1 cellular context compared by ENCODE assay signal in the genomic region with DNA sequence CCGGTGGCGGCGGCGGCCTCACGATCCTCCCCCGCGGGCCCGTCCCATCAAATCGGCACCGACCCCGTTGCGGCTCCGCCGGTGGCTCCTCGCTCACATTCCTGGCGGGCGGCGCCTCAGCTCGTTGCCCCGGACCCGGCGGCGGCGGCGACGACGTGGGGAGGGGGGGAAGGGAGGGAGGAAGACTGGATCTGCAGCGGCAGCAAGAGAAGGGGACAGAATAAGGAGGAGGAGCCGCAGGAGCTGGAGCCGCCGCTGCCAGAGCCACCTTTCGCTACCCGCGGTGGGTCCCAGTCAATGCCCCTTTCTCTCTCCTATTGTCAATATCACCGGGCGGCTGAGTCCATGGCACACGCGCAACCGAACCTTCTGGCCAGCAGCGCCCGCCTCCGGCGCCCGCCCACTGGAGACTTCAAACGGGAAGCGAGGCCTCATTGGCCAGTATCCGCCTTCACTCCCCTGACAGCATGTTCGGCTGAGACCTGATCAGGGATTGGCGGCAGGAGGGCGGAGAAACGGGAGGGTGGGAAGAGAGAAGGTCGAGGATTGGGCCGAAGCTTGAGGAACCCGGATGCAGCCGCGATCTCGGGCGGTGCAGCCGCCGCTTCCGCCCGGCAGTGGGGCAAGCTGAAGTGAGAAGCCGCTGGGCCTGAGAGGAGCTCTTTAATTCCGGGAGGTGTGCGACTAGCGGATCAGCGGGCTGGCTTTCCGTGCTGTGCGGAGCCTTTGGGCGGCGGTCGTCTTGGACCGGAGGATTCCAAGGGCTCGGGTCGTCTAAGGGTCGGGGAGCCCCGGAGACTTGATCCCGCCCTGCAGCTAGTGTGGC.
TF ChIP-seq lines count a peak whose summit lies in the region.

A gene (minus strand): TSS at position 378 of the 826 bp plus-strand sequence. CDS start 3,692 bp downstream, outside the sequence.

TF ChIP-seq in HepG2, 621 proteins besides CTCF, POLR2A, EP300 and RAD21 (continued from another document and continues in another):
- TF ChIP-seq ZNF891 (CRISPR knock-in tag; IDR thresholded peaks at IDR 0.05) (peak; percentile 42; the same call in 1 of the 2 replicates), RBFOX2 (IDR thresholded peaks at IDR 0.05; ENCODE audit: low read depth, low read length) (peak; percentile 83), BRD4 (CRISPR knock-in tag; IDR thresholded peaks at IDR 0.05) (0 out of 2 replicates have a peak, but pooled peaks have one; percentile 37), POLR2G (IDR thresholded peaks at IDR 0.05; ENCODE audit: low read depth, low read length) (peak; percentile 91), ZNF484 (CRISPR knock-in tag; IDR thresholded peaks at IDR 0.05; ENCODE audit: borderline replicate concordance, low read depth) (no peak), FOSL2 (CRISPR knock-in tag; IDR thresholded peaks at IDR 0.05) (peak; percentile 27; the same call in 1 of the 2 replicates), PAF1 (CRISPR knock-in tag; IDR thresholded peaks at IDR 0.05) (no peak), PLRG1 (conservative IDR thresholded peaks at IDR 0.05) (no peak), SETDB1 (CRISPR knock-in tag; IDR thresholded peaks at IDR 0.05; ENCODE audit: borderline replicate concordance) (no peak), NFKBIZ (CRISPR knock-in tag; IDR thresholded peaks at IDR 0.05) (peak; percentile 41; the same call in 1 of the 2 replicates), BCL6 (CRISPR knock-in tag; IDR thresholded peaks at IDR 0.05) (peak; percentile 10; the same call in 1 of the 2 replicates), FOXA3 (CRISPR knock-in tag; IDR thresholded peaks at IDR 0.05) (peak; percentile 58), ZBTB42 (CRISPR knock-in tag; IDR thresholded peaks at IDR 0.05) (0 out of 2 replicates have a peak, but pooled peaks have one; percentile 20), JARID2 (CRISPR knock-in tag; IDR thresholded peaks at IDR 0.05; ENCODE audit: insufficient replicate concordance) (peak; percentile 22), ZFY (CRISPR knock-in tag; IDR thresholded peaks at IDR 0.05) (peak; percentile 65), ZNF430 (CRISPR knock-in tag; IDR thresholded peaks at IDR 0.05) (peak; percentile 71), MAFF (IDR thresholded peaks at IDR 0.05; ENCODE audit: low read depth, low read length) (no peak), ZNF235 (CRISPR knock-in tag; IDR thresholded peaks at IDR 0.05; ENCODE audit: borderline replicate concordance) (peak; percentile 53; the same call in 1 of the 2 replicates), NR1H2 (CRISPR knock-in tag; IDR thresholded peaks at IDR 0.05; ENCODE audit: borderline replicate concordance, low read depth) (no peak), NCOA1 (CRISPR knock-in tag; IDR thresholded peaks at IDR 0.05) (0 out of 2 replicates have a peak, but pooled peaks have one; percentile 34), PTBP1 (IDR thresholded peaks at IDR 0.05; ENCODE audit: low read depth, low read length, poor library complexity, severe bottlenecking) (no peak), FOXC1 (CRISPR knock-in tag; IDR thresholded peaks at IDR 0.05; ENCODE audit: borderline replicate concordance) (no peak; the same call in 1 of the 2 replicates), ZSCAN31 (CRISPR knock-in tag; IDR thresholded peaks at IDR 0.05; ENCODE audit: low read depth) (peak; percentile 90), YY1 (IDR thresholded peaks at IDR 0.05; ENCODE audit: insufficient read depth, insufficient replicate concordance, low read depth, low read length) (peak; percentile 59), HNRNPUL1 (IDR thresholded peaks at IDR 0.05; ENCODE audit: low read depth, low read length) (no peak), ZNF136 (CRISPR knock-in tag; IDR thresholded peaks at IDR 0.05; ENCODE audit: low read depth) (no peak), SOX13 (IDR thresholded peaks at IDR 0.05) (peak; percentile 87), SOX13 (CRISPR knock-in tag; conservative IDR thresholded peaks at IDR 0.05 in 1 of 2, IDR thresholded peaks at IDR 0.05 in 1 of 2) (peak in 1 of 2 experiments; percentile 35; a peak in 2 of 4 replicates), RBM39 (IDR thresholded peaks at IDR 0.05; ENCODE audit: low read depth, low read length, poor library complexity, severe bottlenecking) (peak; percentile 89), ZMYM4 (CRISPR knock-in tag; IDR thresholded peaks at IDR 0.05) (peak; percentile 90)
- TF ChIP-seq, protein P1, sequence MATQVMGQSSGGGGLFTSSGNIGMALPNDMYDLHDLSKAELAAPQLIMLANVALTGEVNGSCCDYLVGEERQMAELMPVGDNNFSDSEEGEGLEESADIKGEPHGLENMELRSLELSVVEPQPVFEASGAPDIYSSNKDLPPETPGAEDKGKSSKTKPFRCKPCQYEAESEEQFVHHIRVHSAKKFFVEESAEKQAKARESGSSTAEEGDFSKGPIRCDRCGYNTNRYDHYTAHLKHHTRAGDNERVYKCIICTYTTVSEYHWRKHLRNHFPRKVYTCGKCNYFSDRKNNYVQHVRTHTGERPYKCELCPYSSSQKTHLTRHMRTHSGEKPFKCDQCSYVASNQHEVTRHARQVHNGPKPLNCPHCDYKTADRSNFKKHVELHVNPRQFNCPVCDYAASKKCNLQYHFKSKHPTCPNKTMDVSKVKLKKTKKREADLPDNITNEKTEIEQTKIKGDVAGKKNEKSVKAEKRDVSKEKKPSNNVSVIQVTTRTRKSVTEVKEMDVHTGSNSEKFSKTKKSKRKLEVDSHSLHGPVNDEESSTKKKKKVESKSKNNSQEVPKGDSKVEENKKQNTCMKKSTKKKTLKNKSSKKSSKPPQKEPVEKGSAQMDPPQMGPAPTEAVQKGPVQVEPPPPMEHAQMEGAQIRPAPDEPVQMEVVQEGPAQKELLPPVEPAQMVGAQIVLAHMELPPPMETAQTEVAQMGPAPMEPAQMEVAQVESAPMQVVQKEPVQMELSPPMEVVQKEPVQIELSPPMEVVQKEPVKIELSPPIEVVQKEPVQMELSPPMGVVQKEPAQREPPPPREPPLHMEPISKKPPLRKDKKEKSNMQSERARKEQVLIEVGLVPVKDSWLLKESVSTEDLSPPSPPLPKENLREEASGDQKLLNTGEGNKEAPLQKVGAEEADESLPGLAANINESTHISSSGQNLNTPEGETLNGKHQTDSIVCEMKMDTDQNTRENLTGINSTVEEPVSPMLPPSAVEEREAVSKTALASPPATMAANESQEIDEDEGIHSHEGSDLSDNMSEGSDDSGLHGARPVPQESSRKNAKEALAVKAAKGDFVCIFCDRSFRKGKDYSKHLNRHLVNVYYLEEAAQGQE (IDR thresholded peaks at IDR 0.05; ENCODE audit: borderline replicate concordance in 1 of 2, low read depth in 1 of 2, low read length in 2 of 2), result peak in 1 of 2 experiments; percentile 30; a peak in 1 of 4 replicates
- TF ChIP-seq, protein P2, sequence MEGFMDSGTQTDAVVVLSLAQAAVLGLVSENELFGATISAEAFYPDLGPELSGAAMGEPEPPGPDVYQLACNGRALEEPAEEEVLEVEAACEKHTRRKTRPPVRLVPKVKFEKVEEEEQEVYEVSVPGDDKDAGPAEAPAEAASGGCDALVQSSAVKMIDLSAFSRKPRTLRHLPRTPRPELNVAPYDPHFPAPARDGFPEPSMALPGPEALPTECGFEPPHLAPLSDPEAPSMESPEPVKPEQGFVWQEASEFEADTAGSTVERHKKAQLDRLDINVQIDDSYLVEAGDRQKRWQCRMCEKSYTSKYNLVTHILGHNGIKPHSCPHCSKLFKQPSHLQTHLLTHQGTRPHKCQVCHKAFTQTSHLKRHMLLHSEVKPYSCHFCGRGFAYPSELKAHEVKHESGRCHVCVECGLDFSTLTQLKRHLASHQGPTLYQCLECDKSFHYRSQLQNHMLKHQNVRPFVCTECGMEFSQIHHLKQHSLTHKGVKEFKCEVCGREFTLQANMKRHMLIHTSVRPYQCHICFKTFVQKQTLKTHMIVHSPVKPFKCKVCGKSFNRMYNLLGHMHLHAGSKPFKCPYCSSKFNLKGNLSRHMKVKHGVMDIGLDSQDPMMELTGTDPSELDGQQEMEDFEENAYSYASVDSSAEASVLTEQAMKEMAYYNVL (CRISPR knock-in tag; IDR thresholded peaks at IDR 0.05; ENCODE audit: borderline replicate concordance), result peak; percentile 25; the same call in 1 of the 2 replicates
- TF ChIP-seq, protein P3, sequence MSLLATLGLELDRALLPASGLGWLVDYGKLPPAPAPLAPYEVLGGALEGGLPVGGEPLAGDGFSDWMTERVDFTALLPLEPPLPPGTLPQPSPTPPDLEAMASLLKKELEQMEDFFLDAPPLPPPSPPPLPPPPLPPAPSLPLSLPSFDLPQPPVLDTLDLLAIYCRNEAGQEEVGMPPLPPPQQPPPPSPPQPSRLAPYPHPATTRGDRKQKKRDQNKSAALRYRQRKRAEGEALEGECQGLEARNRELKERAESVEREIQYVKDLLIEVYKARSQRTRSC (CRISPR knock-in tag; IDR thresholded peaks at IDR 0.05; ENCODE audit: low read depth), result no peak
- TF ChIP-seq, protein P4, sequence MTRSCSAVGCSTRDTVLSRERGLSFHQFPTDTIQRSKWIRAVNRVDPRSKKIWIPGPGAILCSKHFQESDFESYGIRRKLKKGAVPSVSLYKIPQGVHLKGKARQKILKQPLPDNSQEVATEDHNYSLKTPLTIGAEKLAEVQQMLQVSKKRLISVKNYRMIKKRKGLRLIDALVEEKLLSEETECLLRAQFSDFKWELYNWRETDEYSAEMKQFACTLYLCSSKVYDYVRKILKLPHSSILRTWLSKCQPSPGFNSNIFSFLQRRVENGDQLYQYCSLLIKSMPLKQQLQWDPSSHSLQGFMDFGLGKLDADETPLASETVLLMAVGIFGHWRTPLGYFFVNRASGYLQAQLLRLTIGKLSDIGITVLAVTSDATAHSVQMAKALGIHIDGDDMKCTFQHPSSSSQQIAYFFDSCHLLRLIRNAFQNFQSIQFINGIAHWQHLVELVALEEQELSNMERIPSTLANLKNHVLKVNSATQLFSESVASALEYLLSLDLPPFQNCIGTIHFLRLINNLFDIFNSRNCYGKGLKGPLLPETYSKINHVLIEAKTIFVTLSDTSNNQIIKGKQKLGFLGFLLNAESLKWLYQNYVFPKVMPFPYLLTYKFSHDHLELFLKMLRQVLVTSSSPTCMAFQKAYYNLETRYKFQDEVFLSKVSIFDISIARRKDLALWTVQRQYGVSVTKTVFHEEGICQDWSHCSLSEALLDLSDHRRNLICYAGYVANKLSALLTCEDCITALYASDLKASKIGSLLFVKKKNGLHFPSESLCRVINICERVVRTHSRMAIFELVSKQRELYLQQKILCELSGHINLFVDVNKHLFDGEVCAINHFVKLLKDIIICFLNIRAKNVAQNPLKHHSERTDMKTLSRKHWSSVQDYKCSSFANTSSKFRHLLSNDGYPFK (CRISPR knock-in tag; IDR thresholded peaks at IDR 0.05; ENCODE audit: borderline replicate concordance), result peak; percentile 71; the same call in 1 of the 2 replicates
- TF ChIP-seq, protein P5, sequence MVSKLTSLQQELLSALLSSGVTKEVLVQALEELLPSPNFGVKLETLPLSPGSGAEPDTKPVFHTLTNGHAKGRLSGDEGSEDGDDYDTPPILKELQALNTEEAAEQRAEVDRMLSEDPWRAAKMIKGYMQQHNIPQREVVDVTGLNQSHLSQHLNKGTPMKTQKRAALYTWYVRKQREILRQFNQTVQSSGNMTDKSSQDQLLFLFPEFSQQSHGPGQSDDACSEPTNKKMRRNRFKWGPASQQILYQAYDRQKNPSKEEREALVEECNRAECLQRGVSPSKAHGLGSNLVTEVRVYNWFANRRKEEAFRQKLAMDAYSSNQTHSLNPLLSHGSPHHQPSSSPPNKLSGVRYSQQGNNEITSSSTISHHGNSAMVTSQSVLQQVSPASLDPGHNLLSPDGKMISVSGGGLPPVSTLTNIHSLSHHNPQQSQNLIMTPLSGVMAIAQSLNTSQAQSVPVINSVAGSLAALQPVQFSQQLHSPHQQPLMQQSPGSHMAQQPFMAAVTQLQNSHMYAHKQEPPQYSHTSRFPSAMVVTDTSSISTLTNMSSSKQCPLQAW (CRISPR knock-in tag; IDR thresholded peaks at IDR 0.05), result peak; percentile 89
- TF ChIP-seq, protein P6, sequence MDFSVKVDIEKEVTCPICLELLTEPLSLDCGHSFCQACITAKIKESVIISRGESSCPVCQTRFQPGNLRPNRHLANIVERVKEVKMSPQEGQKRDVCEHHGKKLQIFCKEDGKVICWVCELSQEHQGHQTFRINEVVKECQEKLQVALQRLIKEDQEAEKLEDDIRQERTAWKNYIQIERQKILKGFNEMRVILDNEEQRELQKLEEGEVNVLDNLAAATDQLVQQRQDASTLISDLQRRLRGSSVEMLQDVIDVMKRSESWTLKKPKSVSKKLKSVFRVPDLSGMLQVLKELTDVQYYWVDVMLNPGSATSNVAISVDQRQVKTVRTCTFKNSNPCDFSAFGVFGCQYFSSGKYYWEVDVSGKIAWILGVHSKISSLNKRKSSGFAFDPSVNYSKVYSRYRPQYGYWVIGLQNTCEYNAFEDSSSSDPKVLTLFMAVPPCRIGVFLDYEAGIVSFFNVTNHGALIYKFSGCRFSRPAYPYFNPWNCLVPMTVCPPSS (IDR thresholded peaks at IDR 0.05), result no peak
- TF ChIP-seq, protein P7, sequence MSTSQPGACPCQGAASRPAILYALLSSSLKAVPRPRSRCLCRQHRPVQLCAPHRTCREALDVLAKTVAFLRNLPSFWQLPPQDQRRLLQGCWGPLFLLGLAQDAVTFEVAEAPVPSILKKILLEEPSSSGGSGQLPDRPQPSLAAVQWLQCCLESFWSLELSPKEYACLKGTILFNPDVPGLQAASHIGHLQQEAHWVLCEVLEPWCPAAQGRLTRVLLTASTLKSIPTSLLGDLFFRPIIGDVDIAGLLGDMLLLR (CRISPR knock-in tag; IDR thresholded peaks at IDR 0.05), result no peak
- TF ChIP-seq, protein P8, sequence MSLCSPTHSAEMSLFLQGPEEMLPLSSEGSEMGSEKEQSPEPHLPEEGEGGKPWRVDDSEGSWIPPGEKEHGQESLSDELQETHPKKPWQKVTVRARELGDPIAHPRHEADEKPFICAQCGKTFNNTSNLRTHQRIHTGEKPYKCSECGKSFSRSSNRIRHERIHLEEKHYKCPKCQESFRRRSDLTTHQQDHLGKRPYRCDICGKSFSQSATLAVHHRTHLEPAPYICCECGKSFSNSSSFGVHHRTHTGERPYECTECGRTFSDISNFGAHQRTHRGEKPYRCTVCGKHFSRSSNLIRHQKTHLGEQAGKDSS (CRISPR knock-in tag; IDR thresholded peaks at IDR 0.05; ENCODE audit: borderline replicate concordance, low read depth), result 0 out of 2 replicates have a peak, but pooled peaks have one; percentile 69
- TF ChIP-seq, protein P9, sequence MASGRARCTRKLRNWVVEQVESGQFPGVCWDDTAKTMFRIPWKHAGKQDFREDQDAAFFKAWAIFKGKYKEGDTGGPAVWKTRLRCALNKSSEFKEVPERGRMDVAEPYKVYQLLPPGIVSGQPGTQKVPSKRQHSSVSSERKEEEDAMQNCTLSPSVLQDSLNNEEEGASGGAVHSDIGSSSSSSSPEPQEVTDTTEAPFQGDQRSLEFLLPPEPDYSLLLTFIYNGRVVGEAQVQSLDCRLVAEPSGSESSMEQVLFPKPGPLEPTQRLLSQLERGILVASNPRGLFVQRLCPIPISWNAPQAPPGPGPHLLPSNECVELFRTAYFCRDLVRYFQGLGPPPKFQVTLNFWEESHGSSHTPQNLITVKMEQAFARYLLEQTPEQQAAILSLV (CRISPR knock-in tag; IDR thresholded peaks at IDR 0.05; ENCODE audit: borderline replicate concordance), result no peak; the same call in 1 of the 2 replicates
